ENCODE assay signal across 21 cellular contexts in the genomic region with DNA sequence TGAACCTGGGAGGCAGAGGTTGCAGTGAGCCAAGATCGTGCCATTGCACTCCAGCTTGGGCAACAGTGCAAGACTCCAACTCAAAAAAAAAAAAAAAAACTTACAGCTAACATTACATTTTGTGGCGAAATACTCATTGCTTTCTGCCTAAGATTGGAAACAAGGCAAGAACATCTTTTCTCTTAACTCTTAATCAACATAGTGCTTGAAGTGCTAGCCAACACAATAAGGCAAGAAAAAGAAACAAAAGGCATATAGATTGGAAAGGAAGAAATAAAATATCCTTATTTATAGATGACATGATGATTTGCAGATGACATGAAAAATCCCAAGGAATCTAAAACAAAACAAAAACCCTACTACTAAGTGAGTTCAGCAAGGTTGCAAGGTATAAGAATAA. TPM values are rescaled to one million over a fixed set of nuclear protein-coding genes. Genes with fewer than 3 reads are reported as not detected.
DNase-seq lines count a peak whose midpoint lies in the region; ATAC-seq and TF ChIP-seq lines count a peak whose summit lies in the region.
"Had no signal": no experiment of that assay in that cellular context is flagged by ENCODE, and none has a peak within 500 bp of the region (broad histone marks: within the 10 kb centered on the region; RNA-seq: fewer than 3 reads in every experiment).

No MANE protein-coding gene starts in this region.

- H3K9me3 Mint-ChIP-seq in WTC11 = peaks cover 15% of the 10 kb centered on the region

- no peak overlapping the region for H3K27ac Mint-ChIP-seq in WTC11
- H3K27ac Mint-ChIP-seq: CD14-positive monocyte; CD4-positive, alpha-beta memory T cell; CD4-positive, CD25-positive, alpha-beta regulatory T cell had no signal

- H2AFZ ChIP-seq in osteoblast (ENCODE audit: low read length) = no peak overlapping the region

- H4K20me1 ChIP-seq in osteoblast (ENCODE audit: insufficient read depth, low read length) = no peaks in the 10 kb centered on the region
- H4K20me1 ChIP-seq: BLaER1 had no signal

- no peaks in the 10 kb centered on the region for H3K79me2 ChIP-seq in osteoblast (ENCODE audit: insufficient read depth, low read length)

- no peak for TF ChIP-seq CTCF in HEK293 (tag by site-specific recombination; IDR thresholded peaks at IDR 0.05)
- TF ChIP-seq CTCF in WTC11 (IDR thresholded peaks at IDR 0.05) = no peak
- no peak for TF ChIP-seq CTCF in osteoblast (IDR thresholded peaks at IDR 0.05; ENCODE audit: extremely low read depth, low read depth, low read length)

- H3K9me3 ChIP-seq in HEK293 (ENCODE audit: control insufficient read depth, insufficient read depth, low read depth, low read length) (no peaks in the 10 kb centered on the region), osteoblast (ENCODE audit: low read depth, low read length) (no peaks in the 10 kb centered on the region)
- H3K9me3 ChIP-seq: BE2C had no signal

- H3K27ac ChIP-seq in HEK293 (ENCODE audit: extremely low read depth, low read depth, low read length) = no peak overlapping the region
- no peak overlapping the region for H3K27ac ChIP-seq in osteoblast (ENCODE audit: low read depth, low read length)
- H3K27ac ChIP-seq: BLaER1 had no signal

- no peaks in the 10 kb centered on the region for H3K4me1 Mint-ChIP-seq in WTC11
- H3K4me1 Mint-ChIP-seq: CD14-positive monocyte; CD4-positive, alpha-beta memory T cell; CD4-positive, CD25-positive, alpha-beta regulatory T cell; CD8-positive, alpha-beta memory T cell had no signal

- CTCF ChIA-PET in HEK293 (lab: Yijun Ruan, JAX) (interaction anchor here (0.7 kb wide), 1 partner anchor 71 kb away, joined by 4 read pairs; no protein-coding TSS in a partner anchor), WTC11 (lab: Charles Lee) (no interaction called here)

- POLR2A ChIA-PET in HEK293 (lab: Yijun Ruan, JAX) = no interaction called here
- POLR2A ChIA-PET in WTC11 (lab: Charles Lee) = no interaction called here

- H3K4me3 ChIP-seq in HEK293 (ENCODE audit: low read depth, low read length) = no peak overlapping the region
- no peak overlapping the region for H3K4me3 ChIP-seq in osteoblast (ENCODE audit: insufficient read depth, low read length)
- H3K4me3 ChIP-seq: BLaER1 had no signal

- H3K4me1 ChIP-seq in HEK293 (ENCODE audit: control insufficient read depth, insufficient read depth, low read length) (no peaks in the 10 kb centered on the region), osteoblast (ENCODE audit: insufficient read depth, low read length) (no peaks in the 10 kb centered on the region)
- H3K4me1 ChIP-seq: BE2C, BLaER1 had no signal

- ATAC-seq in WTC11 = no peak

- H3K27me3 ChIP-seq in osteoblast (ENCODE audit: insufficient read depth, low read length) = no peaks in the 10 kb centered on the region
- H3K27me3 ChIP-seq: BE2C, BLaER1 had no signal

- H3K36me3 Mint-ChIP-seq in WTC11 = peaks cover 8% of the 10 kb centered on the region
- H3K36me3 Mint-ChIP-seq: CD14-positive monocyte; CD4-positive, CD25-positive, alpha-beta regulatory T cell had no signal

- DNase-seq in WTC11 (ENCODE audit: low spot score) = no peak
- DNase-seq in osteoblast (ENCODE audit: insufficient read length, low spot score, missing footprints) = peak; percentile 23
- no peak for DNase-seq in Kasumi-1 (lab: John Stamatoyannopoulos, UW)
- no peak for DNase-seq in HCEC 1CT
- DNase-seq: 8988T; ACHN; BE2C; C1 segment of cervical spinal cord; CD4-positive, alpha-beta memory T cell; CD4-positive, CD25-positive, alpha-beta regulatory T cell; CD8-positive, alpha-beta memory T cell; COR-L47; DMS 273 treated with DMSO at 0.1 percent for 48 hours; DMS153; DMS53; DMS79; GF-D8 had no signal

- H3K4me3 Mint-ChIP-seq in WTC11 = no peak overlapping the region
- H3K4me3 Mint-ChIP-seq: CD14-positive monocyte; CD4-positive, alpha-beta memory T cell; CD4-positive, CD25-positive, alpha-beta regulatory T cell; CD8-positive, alpha-beta memory T cell had no signal

- H3K4me2 ChIP-seq in osteoblast (ENCODE audit: insufficient read depth, low read length) = no peak overlapping the region
- H3K4me2 ChIP-seq: BLaER1 had no signal

- H3K27me3 Mint-ChIP-seq in WTC11 (ENCODE audit: low read depth) = peaks cover 4% of the 10 kb centered on the region
- H3K27me3 Mint-ChIP-seq: CD4-positive, alpha-beta memory T cell; CD4-positive, CD25-positive, alpha-beta regulatory T cell; CD8-positive, alpha-beta memory T cell had no signal

- H3K36me3 ChIP-seq in HEK293 (ENCODE audit: control insufficient read depth in 2 of 2, insufficient read depth in 1 of 2, low read length in 2 of 2) (no peaks in the 10 kb centered on the region), osteoblast (ENCODE audit: insufficient read depth, low read length) (no peaks in the 10 kb centered on the region)
- H3K36me3 ChIP-seq: BE2C, BLaER1 had no signal

TF ChIP-seq in HEK293, 187 proteins besides CTCF, POLR2A, EP300 and RAD21:
- TF ChIP-seq ZNF555 (tag by site-specific recombination; conservative IDR thresholded peaks at IDR 0.05) (no peak), ZNF132 (tag by site-specific recombination; IDR thresholded peaks at IDR 0.05; ENCODE audit: borderline replicate concordance) (no peak), SETDB1 (IDR thresholded peaks at IDR 0.05; ENCODE audit: insufficient read length, low read length) (peak; percentile 83), ZNF585B (tag by site-specific recombination; IDR thresholded peaks at IDR 0.05) (no peak)

TF ChIP-seq in WTC11, 78 proteins besides CTCF, POLR2A, EP300 and RAD21:
- TF ChIP-seq FOXK1 (CRISPR knock-in tag; IDR thresholded peaks at IDR 0.05) (no peak), GTF2I (CRISPR knock-in tag; conservative IDR thresholded peaks at IDR 0.05) (0 out of 2 replicates have a peak, but pooled peaks have one; percentile 9)
TF ChIP-seq in WTC11: peak in this region for 1.

RNA-seq across cellular contexts. Expression of gene GJA9, which starts 24.6 kb away (rescaled TPM):
- total RNA-seq in WTC11 (2021) (not detected in 3 replicates), osteoblast (not detected in 2 replicates)
- total RNA-seq: A673; CD4-positive, alpha-beta memory T cell; CD4-positive, CD25-positive, alpha-beta regulatory T cell; CD8-positive, alpha-beta memory T cell had no signal

RNA-seq across cellular contexts. Expression of gene MYCBP, which starts 32.8 kb away (rescaled TPM):
- total RNA-seq in WTC11 (2021) = 31.4 to 43.6 TPM (median 34.9 TPM) in 3 replicates
- 2.1 and 2.5 TPM in 2 replicates for total RNA-seq in osteoblast

RNA-seq across cellular contexts. Expression of gene RHBDL2, which starts 35.6 kb away (rescaled TPM):
- total RNA-seq in WTC11 (2021) = 0.26 to 0.30 TPM (median 0.27 TPM) in 3 replicates
- 0.59 and 0.72 TPM in 2 replicates for total RNA-seq in osteoblast
- total RNA-seq: A673; CD4-positive, alpha-beta memory T cell; CD4-positive, CD25-positive, alpha-beta regulatory T cell; CD8-positive, alpha-beta memory T cell had no signal

RNA-seq across cellular contexts. Expression of gene RRAGC, which starts 46.4 kb away (rescaled TPM):
- 10.5 to 12.3 TPM (median 11.4 TPM) in 3 replicates for total RNA-seq in WTC11 (2021)
- total RNA-seq in osteoblast = 57.9 and 64.5 TPM in 2 replicates
